ENCODE assay signal across 1 cellular context in genomic region chr1:212614398-212615091, GRCh38.
TF ChIP-seq lines count a peak whose summit lies in the region.

No MANE protein-coding gene starts in this region.

TF ChIP-seq in HepG2, 621 proteins besides CTCF, POLR2A, EP300 and RAD21:
- no peak for TF ChIP-seq BRD4 (CRISPR knock-in tag; IDR thresholded peaks at IDR 0.05)
- TF ChIP-seq NRL (CRISPR knock-in tag; IDR thresholded peaks at IDR 0.05; ENCODE audit: borderline replicate concordance), result no peak
